ENCODE assay signal across 26 cellular contexts in genomic region chr12:4891866-4892265, GRCh38. TPM values are rescaled to one million over a fixed set of nuclear protein-coding genes. Genes with fewer than 3 reads are reported as not detected.
"Had no signal": no experiment of that assay in that cellular context is flagged by ENCODE, and none has a peak within 500 bp of the region (broad histone marks: within the 10 kb centered on the region; RNA-seq: fewer than 3 reads in every experiment).

No MANE protein-coding gene starts in this region.

- H3K27ac ChIP-seq: coronary artery, dorsolateral prefrontal cortex, esophagus muscularis mucosa, foreskin keratinocyte, gastroesophageal sphincter, heart left ventricle, hepatocyte, left lung, lower lobe of right lung had no signal

- H3K9me3 Mint-ChIP-seq: immature natural killer cell, mesothelial cell of epicardium had no signal

- H3K4me1 ChIP-seq: esophagus muscularis mucosa, foreskin keratinocyte, gastroesophageal sphincter, heart left ventricle, left lung, lower lobe of right lung had no signal

- H3K4me2 ChIP-seq: hepatocyte had no signal

- H3K27ac Mint-ChIP-seq: immature natural killer cell, mesothelial cell of epicardium had no signal

- ATAC-seq: foreskin keratinocyte, gastroesophageal sphincter, heart left ventricle, left lung, left ventricle myocardium superior, lower lobe of right lung had no signal

- H3K9me3 ChIP-seq: esophagus muscularis mucosa, gastroesophageal sphincter, heart left ventricle, left lung, lower lobe of right lung had no signal

- H2AFZ ChIP-seq: hepatocyte had no signal

- DNase-seq: dermis blood vessel endothelial cell; dorsolateral prefrontal cortex; effector CD4-positive, alpha-beta T cell; effector memory CD4-positive, alpha-beta T cell; foreskin keratinocyte; heart left ventricle; hypothalamus; immature natural killer cell; islet precursor cell; kidney; kidney glomerular epithelial cell; left lung; left ventricle myocardium superior; lower lobe of right lung; mesenchymal stem cell had no signal

- H3K36me3 ChIP-seq: esophagus muscularis mucosa, gastroesophageal sphincter, heart left ventricle, left lung, lower lobe of right lung had no signal

- H3K4me3 ChIP-seq: coronary artery, dorsolateral prefrontal cortex, esophagus muscularis mucosa, gastroesophageal sphincter, heart left ventricle, hepatocyte, left lung, lower lobe of right lung had no signal

- H3K36me3 Mint-ChIP-seq: immature natural killer cell, mesothelial cell of epicardium had no signal

- H3K4me3 Mint-ChIP-seq: immature natural killer cell, mesothelial cell of epicardium had no signal

- H3K4me1 Mint-ChIP-seq: immature natural killer cell, mesothelial cell of epicardium had no signal

RNA-seq across cellular contexts. Expression of gene KCNA1, which starts 17.8 kb away (rescaled TPM):
- total RNA-seq: endothelial cell of umbilical vein, epithelial cell of proximal tubule, fibroblast of lung, fibroblast of villous mesenchyme, foreskin keratinocyte, kidney, left ventricle myocardium superior, lower lobe of right lung, lung microvascular endothelial cell, mesothelial cell of epicardium had no signal
- polyA plus RNA-seq: endothelial cell of umbilical vein, esophagus, fibroblast of lung, foreskin keratinocyte, heart left ventricle, hepatocyte, immature natural killer cell had no signal
